In the genomic region with DNA sequence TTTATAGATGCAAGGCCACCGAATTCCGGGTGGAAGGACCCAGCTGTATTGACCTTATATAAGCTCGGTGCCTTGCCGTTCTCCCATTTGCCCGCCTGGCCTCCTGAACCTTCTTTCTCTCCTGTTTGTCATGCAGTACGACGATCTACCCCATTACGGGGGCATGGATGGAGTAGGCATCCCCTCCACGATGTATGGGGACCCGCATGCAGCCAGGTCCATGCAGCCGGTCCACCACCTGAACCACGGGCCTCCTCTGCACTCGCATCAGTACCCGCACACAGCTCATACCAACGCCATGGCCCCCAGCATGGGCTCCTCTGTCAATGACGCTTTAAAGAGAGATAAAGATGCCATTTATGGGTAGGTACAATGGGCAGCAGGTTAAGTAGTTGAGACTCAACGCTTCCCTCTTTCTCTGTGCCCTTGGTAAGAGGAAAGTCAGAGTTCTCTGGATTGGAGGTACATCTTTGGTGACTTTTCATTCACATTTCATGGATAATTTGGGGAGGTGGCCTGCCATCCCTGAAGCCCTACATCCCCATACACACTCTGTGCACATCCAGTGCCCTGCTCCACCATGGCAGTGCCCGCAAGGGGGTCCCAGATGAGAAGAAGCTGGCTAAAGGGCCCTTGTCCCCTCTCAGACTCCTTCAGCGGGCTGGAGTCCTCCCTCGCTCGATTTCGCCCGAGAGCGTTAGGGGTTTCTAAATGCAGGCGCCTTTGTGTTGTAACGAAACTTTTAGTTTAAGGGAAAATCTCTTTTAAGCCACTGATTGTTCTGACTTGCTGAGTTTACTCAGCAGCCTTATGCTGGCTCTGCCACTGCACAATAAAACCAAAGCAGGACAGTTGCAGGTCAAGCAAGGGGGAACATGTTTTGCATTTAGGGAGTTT, we compare ENCODE assay signal across 8 cellular contexts. TPM values are rescaled to one million over a fixed set of nuclear protein-coding genes. Genes with fewer than 3 reads are reported as not detected.
A peak's percentile ranks its signal among the peaks of the same experiment; 100 is the strongest.
DNase-seq lines count a peak whose midpoint lies in the region; ATAC-seq and TF ChIP-seq lines count a peak whose summit lies in the region.

No MANE protein-coding gene starts in this region.

- H3K36me3 ChIP-seq in left lung (no peaks in the 10 kb centered on the region), suprapubic skin (peaks cover 6% of the 10 kb centered on the region)

- no peak overlapping the region for H3K4me3 Mint-ChIP-seq in osteocyte (ENCODE audit: unreplicated experiment)

- peaks cover 36% of the 10 kb centered on the region for H3K4me1 Mint-ChIP-seq in osteocyte (ENCODE audit: unreplicated experiment)

- H3K9me3 ChIP-seq in left lung (no peaks in the 10 kb centered on the region), suprapubic skin (no peaks in the 10 kb centered on the region)

- peaks cover 89% of the 10 kb centered on the region for H3K27me3 Mint-ChIP-seq in osteocyte (ENCODE audit: unreplicated experiment)

- TF ChIP-seq POLR2A in suprapubic skin (IDR thresholded peaks at IDR 0.05) (no peak), GM18505 (IDR thresholded peaks at IDR 0.05; ENCODE audit: borderline replicate concordance, extremely low read depth, insufficient read depth, insufficient read length) (no peak)

- ATAC-seq in left lung (no peak), GM18505 (IDR thresholded peaks at IDR 0.05; ENCODE audit: unreplicated experiment) (no peak)

- TF ChIP-seq CTCF in left lung (IDR thresholded peaks at IDR 0.05), result no peak
- TF ChIP-seq CTCF in suprapubic skin (IDR thresholded peaks at IDR 0.05), result no peak
- no peak for TF ChIP-seq CTCF in osteocyte (IDR thresholded peaks at IDR 0.05)

- 25% methylated on average over 26 of the region's 26 CpGs for WGBS in suprapubic skin

- H3K36me3 Mint-ChIP-seq in osteocyte (ENCODE audit: unreplicated experiment), result no peaks in the 10 kb centered on the region

- H3K4me1 ChIP-seq in left lung (peaks cover 0 to 24% of the 10 kb centered on the region in 2 donors), suprapubic skin (peaks cover 18% of the 10 kb centered on the region)

- peak overlapping the region; percentile 52 to 56 for H3K4me3 ChIP-seq in left lung
- H3K4me3 ChIP-seq in suprapubic skin, result peak overlapping the region; percentile 84

- H3K27ac Mint-ChIP-seq in osteocyte (ENCODE audit: unreplicated experiment), result no peak overlapping the region

- H3K9me3 Mint-ChIP-seq in osteocyte (ENCODE audit: unreplicated experiment), result no peaks in the 10 kb centered on the region

- H3K27me3 ChIP-seq in left lung (peaks cover 25 to 100% of the 10 kb centered on the region in 2 donors), suprapubic skin (peaks cover 15% of the 10 kb centered on the region)

- peak overlapping the region; percentile 84 to 95 for H3K27ac ChIP-seq in left lung
- peak overlapping the region; percentile 10 for H3K27ac ChIP-seq in suprapubic skin

- in situ Hi-C loops in KBM-7 (cut with MboI; ENCODE audit: low pct_unique_long_range_greater_than_20kb, low sequenced_read_pairs), result loop anchor here (10.0 kb wide), 1 partner anchor 147 kb away; no protein-coding TSS in a partner anchor

- intact Hi-C loops in left lung (cut with DNase I), result loop anchor here (5.0 to 10.0 kb wide), 2 partner anchors 137 to 139 kb away; no protein-coding TSS in a partner anchor

- TF ChIP-seq EP300 in suprapubic skin (IDR thresholded peaks at IDR 0.05), result no peak

- DNase-seq in KBM-7, result peak; percentile 60
- peak; percentile 54 for DNase-seq in cerebellar cortex (ENCODE audit: low spot score)
- DNase-seq in left lung, result peak in 1 of 2 donors; percentile 37
- DNase-seq in suprapubic skin (ENCODE audit: low spot score in 2 of 2), result no peak
- no peak for DNase-seq in osteocyte (ENCODE audit: extremely low spot score, unreplicated experiment)
- DNase-seq in OCI-M1 (lab: John Stamatoyannopoulos, UW), result no peak
- DNase-seq in NCI-H748 treated with DMSO at 0.1 percent for 48 hours (lab: John Stamatoyannopoulos, UW), result no peak

RNA-seq across cellular contexts. Expression of gene MEIS1, which starts 2.9 kb away (rescaled TPM):
- total RNA-seq in left lung (10 to 100 TPM; 54.3 to 57.6 TPM), suprapubic skin (10 to 100 TPM; 12.7 to 28.0 (median 20.3) TPM), osteocyte (0.86 and 0.91 TPM in 2 replicates)

Comparison
In these comparisons a context has a peak if more than half of its experiments do, and no peak if none do; other contexts are left out.
1. DNase-seq: peak in KBM-7 (single experiment) and cerebellar cortex (single experiment); none in suprapubic skin (0 of 2), osteocyte (single experiment), OCI-M1 (single experiment) and NCI-H748 treated with DMSO at 0.1 percent for 48 hours (single experiment).